In the genomic region with DNA sequence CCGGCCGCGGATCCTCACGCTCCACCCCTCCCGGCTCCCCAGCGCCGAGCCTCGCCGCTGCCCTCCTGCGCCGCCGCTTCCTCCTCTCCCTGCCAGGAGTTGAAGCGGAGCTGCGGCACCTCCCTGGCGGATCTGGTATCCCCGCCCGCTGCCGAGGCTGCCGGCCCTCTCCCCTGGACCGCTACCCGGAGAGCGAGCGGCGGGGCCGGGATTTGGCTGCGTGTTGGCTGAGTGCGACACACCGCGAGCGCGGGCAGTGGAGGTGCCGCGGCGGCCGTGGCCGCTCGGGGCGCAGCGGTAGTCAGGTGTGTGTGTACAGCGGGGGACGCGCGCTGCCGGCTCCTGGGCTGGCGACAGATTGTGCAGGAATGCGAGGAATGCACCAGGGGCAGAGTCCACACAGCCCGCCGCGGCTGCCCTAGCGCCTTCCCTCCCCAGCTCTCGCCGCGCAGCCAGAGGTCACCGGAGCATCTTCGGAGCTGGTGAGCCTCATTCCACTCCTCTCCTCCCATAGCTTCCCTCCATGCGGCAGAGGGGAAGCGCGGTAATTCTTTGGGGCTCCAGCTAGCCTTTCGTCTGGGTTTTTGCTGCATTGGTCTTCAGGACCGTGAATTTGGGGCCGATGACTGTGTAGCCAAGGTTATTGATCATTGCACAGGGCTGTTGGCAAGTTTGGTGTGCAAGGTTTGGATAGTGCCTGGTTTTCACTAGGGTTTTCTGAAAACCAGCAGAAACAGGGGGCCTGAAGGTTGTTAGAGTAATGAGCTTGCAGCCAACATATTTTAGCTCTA, we compare ENCODE assay signal across 1 cellular context.
TF ChIP-seq lines count a peak whose summit lies in the region.

No MANE protein-coding gene starts in this region.

TF ChIP-seq in HepG2, 621 proteins besides CTCF, POLR2A, EP300 and RAD21 (continued from another document and continues in another):
- 0 out of 2 replicates have a peak, but pooled peaks have one; percentile 73 for TF ChIP-seq AFF4 (CRISPR knock-in tag; IDR thresholded peaks at IDR 0.05)
- TF ChIP-seq PATZ1 (CRISPR knock-in tag; IDR thresholded peaks at IDR 0.05): peak; percentile 95
- TF ChIP-seq, protein P1, sequence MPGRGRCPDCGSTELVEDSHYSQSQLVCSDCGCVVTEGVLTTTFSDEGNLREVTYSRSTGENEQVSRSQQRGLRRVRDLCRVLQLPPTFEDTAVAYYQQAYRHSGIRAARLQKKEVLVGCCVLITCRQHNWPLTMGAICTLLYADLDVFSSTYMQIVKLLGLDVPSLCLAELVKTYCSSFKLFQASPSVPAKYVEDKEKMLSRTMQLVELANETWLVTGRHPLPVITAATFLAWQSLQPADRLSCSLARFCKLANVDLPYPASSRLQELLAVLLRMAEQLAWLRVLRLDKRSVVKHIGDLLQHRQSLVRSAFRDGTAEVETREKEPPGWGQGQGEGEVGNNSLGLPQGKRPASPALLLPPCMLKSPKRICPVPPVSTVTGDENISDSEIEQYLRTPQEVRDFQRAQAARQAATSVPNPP (CRISPR knock-in tag; IDR thresholded peaks at IDR 0.05): peak; percentile 87
- no peak for TF ChIP-seq ZNF282 (IDR thresholded peaks at IDR 0.05; ENCODE audit: partially characterized antibody)
- TF ChIP-seq SKI (IDR thresholded peaks at IDR 0.05; ENCODE audit: partially characterized antibody): peak; percentile 95
- peak; percentile 75 for TF ChIP-seq ZFY (CRISPR knock-in tag; IDR thresholded peaks at IDR 0.05)
- TF ChIP-seq ZBTB7B (CRISPR knock-in tag; IDR thresholded peaks at IDR 0.05): peak; percentile 98
- peak; percentile 22; the same call in 1 of the 2 replicates for TF ChIP-seq KLF12 (CRISPR knock-in tag; IDR thresholded peaks at IDR 0.05; ENCODE audit: borderline replicate concordance)
- TF ChIP-seq ZNF549 (CRISPR knock-in tag; IDR thresholded peaks at IDR 0.05): peak; percentile 89
- TF ChIP-seq ZNF766 (CRISPR knock-in tag; IDR thresholded peaks at IDR 0.05; ENCODE audit: borderline replicate concordance): peak; percentile 95
- no peak; the same call in 1 of the 2 replicates for TF ChIP-seq TMF1 (CRISPR knock-in tag; IDR thresholded peaks at IDR 0.05; ENCODE audit: low read depth)
- TF ChIP-seq CHD2 (IDR thresholded peaks at IDR 0.05; ENCODE audit: low read depth, low read length): peak; percentile 62; the same call in 1 of the 2 replicates
- no peak for TF ChIP-seq ZNF354B (CRISPR knock-in tag; IDR thresholded peaks at IDR 0.05)
- TF ChIP-seq MAX (IDR thresholded peaks at IDR 0.05): peak; percentile 97
- no peak for TF ChIP-seq RARG (CRISPR knock-in tag; IDR thresholded peaks at IDR 0.05; ENCODE audit: low read depth)
- TF ChIP-seq, protein P2, sequence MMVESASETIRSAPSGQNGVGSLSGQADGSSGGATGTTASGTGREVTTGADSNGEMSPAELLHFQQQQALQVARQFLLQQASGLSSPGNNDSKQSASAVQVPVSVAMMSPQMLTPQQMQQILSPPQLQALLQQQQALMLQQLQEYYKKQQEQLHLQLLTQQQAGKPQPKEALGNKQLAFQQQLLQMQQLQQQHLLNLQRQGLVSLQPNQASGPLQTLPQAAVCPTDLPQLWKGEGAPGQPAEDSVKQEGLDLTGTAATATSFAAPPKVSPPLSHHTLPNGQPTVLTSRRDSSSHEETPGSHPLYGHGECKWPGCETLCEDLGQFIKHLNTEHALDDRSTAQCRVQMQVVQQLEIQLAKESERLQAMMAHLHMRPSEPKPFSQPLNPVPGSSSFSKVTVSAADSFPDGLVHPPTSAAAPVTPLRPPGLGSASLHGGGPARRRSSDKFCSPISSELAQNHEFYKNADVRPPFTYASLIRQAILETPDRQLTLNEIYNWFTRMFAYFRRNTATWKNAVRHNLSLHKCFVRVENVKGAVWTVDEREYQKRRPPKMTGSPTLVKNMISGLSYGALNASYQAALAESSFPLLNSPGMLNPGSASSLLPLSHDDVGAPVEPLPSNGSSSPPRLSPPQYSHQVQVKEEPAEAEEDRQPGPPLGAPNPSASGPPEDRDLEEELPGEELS (CRISPR knock-in tag; IDR thresholded peaks at IDR 0.05): peak; percentile 95
- TF ChIP-seq ARHGAP35 (CRISPR knock-in tag; IDR thresholded peaks at IDR 0.05; ENCODE audit: borderline replicate concordance): peak; percentile 98; the same call in 1 of the 2 replicates
- TF ChIP-seq, protein P3, sequence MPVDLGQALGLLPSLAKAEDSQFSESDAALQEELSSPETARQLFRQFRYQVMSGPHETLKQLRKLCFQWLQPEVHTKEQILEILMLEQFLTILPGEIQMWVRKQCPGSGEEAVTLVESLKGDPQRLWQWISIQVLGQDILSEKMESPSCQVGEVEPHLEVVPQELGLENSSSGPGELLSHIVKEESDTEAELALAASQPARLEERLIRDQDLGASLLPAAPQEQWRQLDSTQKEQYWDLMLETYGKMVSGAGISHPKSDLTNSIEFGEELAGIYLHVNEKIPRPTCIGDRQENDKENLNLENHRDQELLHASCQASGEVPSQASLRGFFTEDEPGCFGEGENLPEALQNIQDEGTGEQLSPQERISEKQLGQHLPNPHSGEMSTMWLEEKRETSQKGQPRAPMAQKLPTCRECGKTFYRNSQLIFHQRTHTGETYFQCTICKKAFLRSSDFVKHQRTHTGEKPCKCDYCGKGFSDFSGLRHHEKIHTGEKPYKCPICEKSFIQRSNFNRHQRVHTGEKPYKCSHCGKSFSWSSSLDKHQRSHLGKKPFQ (CRISPR knock-in tag; IDR thresholded peaks at IDR 0.05; ENCODE audit: insufficient replicate concordance): peak; percentile 91
- TF ChIP-seq NR3C1 (CRISPR knock-in tag; IDR thresholded peaks at IDR 0.05): no peak
- TF ChIP-seq HNRNPUL1 (IDR thresholded peaks at IDR 0.05; ENCODE audit: low read depth, low read length): no peak; the same call in 1 of the 2 replicates
- peak; percentile 97 for TF ChIP-seq TAF1 (CRISPR knock-in tag; IDR thresholded peaks at IDR 0.05)
- TF ChIP-seq ZBTB46 (CRISPR knock-in tag; IDR thresholded peaks at IDR 0.05; ENCODE audit: borderline replicate concordance): peak; percentile 99
- TF ChIP-seq, protein P4, sequence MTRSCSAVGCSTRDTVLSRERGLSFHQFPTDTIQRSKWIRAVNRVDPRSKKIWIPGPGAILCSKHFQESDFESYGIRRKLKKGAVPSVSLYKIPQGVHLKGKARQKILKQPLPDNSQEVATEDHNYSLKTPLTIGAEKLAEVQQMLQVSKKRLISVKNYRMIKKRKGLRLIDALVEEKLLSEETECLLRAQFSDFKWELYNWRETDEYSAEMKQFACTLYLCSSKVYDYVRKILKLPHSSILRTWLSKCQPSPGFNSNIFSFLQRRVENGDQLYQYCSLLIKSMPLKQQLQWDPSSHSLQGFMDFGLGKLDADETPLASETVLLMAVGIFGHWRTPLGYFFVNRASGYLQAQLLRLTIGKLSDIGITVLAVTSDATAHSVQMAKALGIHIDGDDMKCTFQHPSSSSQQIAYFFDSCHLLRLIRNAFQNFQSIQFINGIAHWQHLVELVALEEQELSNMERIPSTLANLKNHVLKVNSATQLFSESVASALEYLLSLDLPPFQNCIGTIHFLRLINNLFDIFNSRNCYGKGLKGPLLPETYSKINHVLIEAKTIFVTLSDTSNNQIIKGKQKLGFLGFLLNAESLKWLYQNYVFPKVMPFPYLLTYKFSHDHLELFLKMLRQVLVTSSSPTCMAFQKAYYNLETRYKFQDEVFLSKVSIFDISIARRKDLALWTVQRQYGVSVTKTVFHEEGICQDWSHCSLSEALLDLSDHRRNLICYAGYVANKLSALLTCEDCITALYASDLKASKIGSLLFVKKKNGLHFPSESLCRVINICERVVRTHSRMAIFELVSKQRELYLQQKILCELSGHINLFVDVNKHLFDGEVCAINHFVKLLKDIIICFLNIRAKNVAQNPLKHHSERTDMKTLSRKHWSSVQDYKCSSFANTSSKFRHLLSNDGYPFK (CRISPR knock-in tag; IDR thresholded peaks at IDR 0.05; ENCODE audit: borderline replicate concordance): peak; percentile 88
- TF ChIP-seq ZFP91 (CRISPR knock-in tag; IDR thresholded peaks at IDR 0.05; ENCODE audit: borderline replicate concordance): peak; percentile 98
- TF ChIP-seq, protein P5, sequence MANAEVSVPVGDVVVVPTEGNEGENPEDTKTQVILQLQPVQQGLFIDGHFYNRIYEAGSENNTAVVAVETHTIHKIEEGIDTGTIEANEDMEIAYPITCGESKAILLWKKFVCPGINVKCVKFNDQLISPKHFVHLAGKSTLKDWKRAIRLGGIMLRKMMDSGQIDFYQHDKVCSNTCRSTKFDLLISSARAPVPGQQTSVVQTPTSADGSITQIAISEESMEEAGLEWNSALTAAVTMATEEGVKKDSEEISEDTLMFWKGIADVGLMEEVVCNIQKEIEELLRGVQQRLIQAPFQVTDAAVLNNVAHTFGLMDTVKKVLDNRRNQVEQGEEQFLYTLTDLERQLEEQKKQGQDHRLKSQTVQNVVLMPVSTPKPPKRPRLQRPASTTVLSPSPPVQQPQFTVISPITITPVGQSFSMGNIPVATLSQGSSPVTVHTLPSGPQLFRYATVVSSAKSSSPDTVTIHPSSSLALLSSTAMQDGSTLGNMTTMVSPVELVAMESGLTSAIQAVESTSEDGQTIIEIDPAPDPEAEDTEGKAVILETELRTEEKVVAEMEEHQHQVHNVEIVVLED (CRISPR knock-in tag; IDR thresholded peaks at IDR 0.05; ENCODE audit: borderline replicate concordance): no peak; the same call in 1 of the 2 replicates
- TF ChIP-seq, protein P6, sequence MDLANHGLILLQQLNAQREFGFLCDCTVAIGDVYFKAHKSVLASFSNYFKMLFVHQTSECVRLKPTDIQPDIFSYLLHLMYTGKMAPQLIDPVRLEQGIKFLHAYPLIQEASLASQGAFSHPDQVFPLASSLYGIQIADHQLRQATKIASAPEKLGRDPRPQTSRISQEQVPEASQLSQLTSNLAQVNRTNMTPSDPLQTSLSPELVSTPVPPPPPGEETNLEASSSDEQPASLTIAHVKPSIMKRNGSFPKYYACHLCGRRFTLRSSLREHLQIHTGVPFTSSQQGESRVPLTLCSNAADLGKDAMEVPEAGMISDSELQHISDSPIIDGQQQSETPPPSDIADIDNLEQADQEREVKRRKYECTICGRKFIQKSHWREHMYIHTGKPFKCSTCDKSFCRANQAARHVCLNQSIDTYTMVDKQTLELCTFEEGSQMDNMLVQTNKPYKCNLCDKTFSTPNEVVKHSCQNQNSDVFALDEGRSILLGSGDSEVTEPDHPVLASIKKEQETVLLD (CRISPR knock-in tag; IDR thresholded peaks at IDR 0.05; ENCODE audit: low read depth): peak; percentile 79
- no peak for TF ChIP-seq SMAD9 (CRISPR knock-in tag; IDR thresholded peaks at IDR 0.05)
- TF ChIP-seq ERF (CRISPR knock-in tag; IDR thresholded peaks at IDR 0.05): peak; percentile 98
- TF ChIP-seq ZSCAN22 (CRISPR knock-in tag; IDR thresholded peaks at IDR 0.05): 0 out of 2 replicates have a peak, but pooled peaks have one; percentile 25
